In genomic region chr15:91849749-91850161, GRCh38 we compare ENCODE assay signal across 8 cellular contexts. TPM values are rescaled to one million over a fixed set of nuclear protein-coding genes. Genes with fewer than 3 reads are reported as not detected.
DNase-seq lines count a peak whose midpoint lies in the region; FAIRE-seq and TF ChIP-seq lines count a peak whose summit lies in the region.

No MANE protein-coding gene starts in this region.

- peak overlapping the region in 58 of 59 donors; percentile 3 to 99 (median 80) for H3K27ac ChIP-seq in dorsolateral prefrontal cortex
- H3K27ac ChIP-seq in osteoblast (ENCODE audit: low read depth, low read length), result no peak overlapping the region

- H4K20me1 ChIP-seq in osteoblast (ENCODE audit: insufficient read depth, low read length), result peaks cover 5% of the 10 kb centered on the region

- intact Hi-C loops in dorsolateral prefrontal cortex (cut with DNase I), result loop anchor here (2.0 to 5.0 kb wide), 7 partner anchors 38 to 547 kb away; no protein-coding TSS in a partner anchor

- H3K27me3 ChIP-seq in dorsolateral prefrontal cortex (no peaks in the 10 kb centered on the region), osteoblast (ENCODE audit: insufficient read depth, low read length) (peaks cover 3% of the 10 kb centered on the region)

- peak; percentile 70 for DNase-seq in AG08395 (ENCODE audit: low spot score)
- no peak for DNase-seq in GM12865 (ENCODE audit: low read depth)
- DNase-seq in RCC 7860 (ENCODE audit: low spot score), result peak; percentile 34
- no peak for DNase-seq in dorsolateral prefrontal cortex
- DNase-seq in osteoblast (ENCODE audit: insufficient read length, low spot score, missing footprints), result peak; percentile 94
- no peak for DNase-seq in ecto neural progenitor cell (ENCODE audit: low spot score)
- DNase-seq in NCI-H1105 treated with DMSO at 0.1 percent for 48 hours (lab: John Stamatoyannopoulos, UW), result no peak
- no peak for DNase-seq in NCI-H2081 treated with DMSO at 0.1 percent for 48 hours (lab: John Stamatoyannopoulos, UW)

- no peak overlapping the region for H3K4me3 ChIP-seq in GM12865 (ENCODE audit: low read depth, low read length)
- peak overlapping the region in 9 of 59 donors; percentile 3 to 36 (median 18) for H3K4me3 ChIP-seq in dorsolateral prefrontal cortex
- H3K4me3 ChIP-seq in osteoblast (ENCODE audit: insufficient read depth, low read length), result no peak overlapping the region

- FAIRE-seq in RCC 7860 (lab: Jason Lieb, UNC), result no peak

- TF ChIP-seq CTCF in GM12865 (IDR thresholded peaks at IDR 0.05; ENCODE audit: insufficient read depth, low read depth, low read length, missing control alignments) (peak; percentile 18), dorsolateral prefrontal cortex (IDR thresholded peaks at IDR 0.05 in 54 of 56, conservative IDR thresholded peaks at IDR 0.05 in 2 of 56; ENCODE audit: low read depth in 1 of 56, partially characterized antibody in 56 of 56) (peak; percentile 13 to 71 (median 60)), osteoblast (IDR thresholded peaks at IDR 0.05; ENCODE audit: extremely low read depth, low read depth, low read length) (peak; percentile 75)

- H3K9me3 ChIP-seq in osteoblast (ENCODE audit: low read depth, low read length), result no peaks in the 10 kb centered on the region

- peaks cover 2% of the 10 kb centered on the region for H3K79me2 ChIP-seq in osteoblast (ENCODE audit: insufficient read depth, low read length)

- peaks cover 13% of the 10 kb centered on the region for H3K4me1 ChIP-seq in osteoblast (ENCODE audit: insufficient read depth, low read length)

- no peak overlapping the region for H2AFZ ChIP-seq in osteoblast (ENCODE audit: low read length)

- no peaks in the 10 kb centered on the region for H3K36me3 ChIP-seq in osteoblast (ENCODE audit: insufficient read depth, low read length)

- H3K4me2 ChIP-seq in osteoblast (ENCODE audit: insufficient read depth, low read length), result no peak overlapping the region

RNA-seq across cellular contexts. Expression of gene SLCO3A1, which starts 3.8 kb away (rescaled TPM):
- total RNA-seq in dorsolateral prefrontal cortex, result 100 to 1,000 TPM in 13 of 120 experiments, 10 to 100 TPM in 107; 36.6 to 170 (median 68.2) TPM
- 5.3 and 5.4 TPM in 2 replicates for total RNA-seq in osteoblast

Comparison
In these comparisons a context has a peak if more than half of its experiments do, and no peak if none do; other contexts are left out.
1. DNase-seq: peak in AG08395 (single experiment), RCC 7860 (single experiment) and osteoblast (single experiment); none in GM12865 (single experiment), dorsolateral prefrontal cortex (0 of 10), ecto neural progenitor cell (single experiment), NCI-H1105 treated with DMSO at 0.1 percent for 48 hours (single experiment) and NCI-H2081 treated with DMSO at 0.1 percent for 48 hours (single experiment).
2. CTCF ChIP-seq: peak in every context shown above with its lines; median percentile 75 in osteoblast; 60 in dorsolateral prefrontal cortex; 18 in GM12865.